In genomic region chr3:47513125-47513929, GRCh38 we compare ENCODE assay signal across 8 cellular contexts. TPM values are rescaled to one million over a fixed set of nuclear protein-coding genes. Genes with fewer than 3 reads are reported as not detected.
A peak's percentile ranks its signal among the peaks of the same experiment; 100 is the strongest.
DNase-seq lines count a peak whose midpoint lies in the region; ATAC-seq and TF ChIP-seq lines count a peak whose summit lies in the region.

A gene with protein sequence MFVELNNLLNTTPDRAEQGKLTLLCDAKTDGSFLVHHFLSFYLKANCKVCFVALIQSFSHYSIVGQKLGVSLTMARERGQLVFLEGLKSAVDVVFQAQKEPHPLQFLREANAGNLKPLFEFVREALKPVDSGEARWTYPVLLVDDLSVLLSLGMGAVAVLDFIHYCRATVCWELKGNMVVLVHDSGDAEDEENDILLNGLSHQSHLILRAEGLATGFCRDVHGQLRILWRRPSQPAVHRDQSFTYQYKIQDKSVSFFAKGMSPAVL (minus strand): TSS chr3:47513712. CDS start chr3:47513590, 122 bp downstream.

- peaks cover 30% of the 10 kb centered on the region for H3K79me2 ChIP-seq in PC-3 (ENCODE audit: low read length)

- no peaks in the 10 kb centered on the region for H3K9me3 ChIP-seq in PC-3 (ENCODE audit: low read length)

- CTCF ChIA-PET in PC-3 (lab: Charles Lee), result interaction anchor here (0.7 kb wide), 1 partner anchor 77 kb away, joined by 6 read pairs; no protein-coding TSS in a partner anchor

- BruUV-seq in PC-3 (replicated peaks; lab: Mats Ljungman, UMichigan), result TSS peak; percentile 91

- peaks cover 11% of the 10 kb centered on the region for H3K4me1 ChIP-seq in PC-3 (ENCODE audit: insufficient read depth, low read length)

- H4K20me1 ChIP-seq in PC-3 (ENCODE audit: low read length), result no peaks in the 10 kb centered on the region

- peak within 1 kb of the TSS; percentile 91 for H3K4me3 ChIP-seq in Jurkat, Clone E6-1 (ENCODE audit: low read length)
- peak within 1 kb of the TSS; percentile 80 for H3K4me3 ChIP-seq in PC-3 (ENCODE audit: low read length)

- H3K27ac ChIP-seq in PC-3 (ENCODE audit: low read length) (peak within 1 kb of the TSS; percentile 88), epithelial cell of prostate (peak within 1 kb of the TSS; percentile 96)

- H3F3A ChIP-seq in PC-3 (ENCODE audit: low read length, unreplicated experiment), result peaks cover 4% of the 10 kb centered on the region

- TF ChIP-seq CTCF in PC-3 (conservative IDR thresholded peaks at IDR 0.05; ENCODE audit: low read depth, low read length), result peak; percentile 58

- H3K9me2 ChIP-seq in PC-3 (replicated peaks; ENCODE audit: low read length), result no peaks in the 10 kb centered on the region

- POLR2A ChIA-PET in PC-3 (lab: Charles Lee; ENCODE audit: unreplicated experiment), result no interaction called here

- H3K36me3 ChIP-seq in PC-3 (ENCODE audit: low read depth, low read length), result peaks cover 11% of the 10 kb centered on the region; the same call in 1 of the 2 replicates

- peak; percentile 91 for ATAC-seq in GM21619 (IDR thresholded peaks at IDR 0.05; ENCODE audit: unreplicated experiment)
- ATAC-seq in PC-3, result peak; percentile 98

- H3K9ac ChIP-seq in PC-3 (ENCODE audit: low read length), result peak within 1 kb of the TSS; percentile 92

- H2AFZ ChIP-seq in PC-3 (ENCODE audit: low read length), result peak within 1 kb of the TSS; percentile 94

- DNase-seq in DMS53 treated with DMSO at 0.1 percent for 48 hours (lab: John Stamatoyannopoulos, UW; ENCODE audit: unreplicated experiment), result peak; percentile 69
- DNase-seq in Jurkat, Clone E6-1 (ENCODE audit: low read depth, low spot score), result peak; percentile 95
- peak; percentile 96 for DNase-seq in PC-3
- DNase-seq in activated T-cell treated with anti-CD3 and anti-CD28 coated beads for 48 hours (ENCODE audit: low read depth), result peak; percentile 96
- peak; percentile 77 for DNase-seq in epithelial cell of prostate (ENCODE audit: low read depth, low spot score)
- DNase-seq in mucosa of gallbladder (ENCODE audit: low spot score), result peak; percentile 96
- DNase-seq in stimulated activated CD8-positive, alpha-beta memory T cell treated with anti-CD3 and anti-CD28 coated beads, Interleukin-4, amount 100 ng/mL, for 4 hours (ENCODE audit: low read depth in 2 of 2, low spot score in 1 of 2), result peak; percentile 93

- intact Hi-C loops in PC-3 (cut with micrococcal nuclease), result loop anchor here (1.0 to 5.0 kb wide), 3 partner anchors 92 to 289 kb away; partner anchors contain the start of genes DHX30 and SMARCC1

- peak within 1 kb of the TSS; percentile 84 for H3K4me2 ChIP-seq in PC-3 (ENCODE audit: low read length)

- H3K27me3 ChIP-seq in PC-3 (ENCODE audit: low read length), result no peaks in the 10 kb centered on the region

RNA-seq across cellular contexts. Expression of the gene that starts here (rescaled TPM):
- 68.9 TPM for polyA plus RNA-seq in Jurkat, Clone E6-1 (2012; ENCODE audit: insufficient read depth, insufficient read length)
- 64.5 and 97.9 TPM in 2 replicates for total RNA-seq in PC-3 (2014; rRNA removed)
- total RNA-seq in mucosa of gallbladder, result 23.8 TPM

Comparison
In these comparisons a context has a peak if more than half of its experiments do, and no peak if none do; other contexts are left out.
1. Peak in every context shown above with its lines: DNase-seq, ATAC-seq, H3K4me3 ChIP-seq and H3K27ac ChIP-seq.